In the genomic region with DNA sequence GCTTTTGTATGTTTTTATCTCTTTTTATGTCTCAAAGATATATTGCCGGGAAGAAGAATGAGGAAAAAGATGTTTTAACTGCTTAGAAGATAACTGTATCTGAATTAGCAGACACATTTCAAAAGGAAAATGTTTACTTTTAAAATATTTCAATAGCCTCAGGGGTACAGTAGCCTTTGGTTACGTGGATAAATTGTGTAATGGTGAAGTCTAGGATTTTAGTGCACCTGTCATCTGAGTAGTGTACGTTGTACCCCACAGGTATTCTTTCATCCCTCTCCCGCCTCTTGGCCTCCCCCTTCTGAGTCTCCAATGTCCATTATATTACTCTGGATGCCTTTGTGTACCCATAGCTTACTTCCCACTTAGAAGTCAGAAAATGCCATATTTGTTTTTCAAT, we compare ENCODE assay signal across 28 cellular contexts.
"Had no signal": no experiment of that assay in that cellular context is flagged by ENCODE, and none has a peak within 500 bp of the region (broad histone marks: within the 10 kb centered on the region; RNA-seq: fewer than 3 reads in every experiment).

No MANE protein-coding gene starts in this region.

- H3K36me3 Mint-ChIP-seq: activated CD4-positive, alpha-beta memory T cell treated with anti-CD3 and anti-CD28 coated beads for 36 hours; activated naive CD4-positive, alpha-beta T cell treated with anti-CD3 and anti-CD28 coated beads, Interleukin-2, amount 10 ng/mL, durations not matched to agents 7 days and 5 days; activated naive CD4-positive, alpha-beta T cell treated with anti-CD3 and anti-CD28 coated beads, Interleukin-2, amount 50 U/mL, for 72 hours; activated naive CD8-positive, alpha-beta T cell treated with anti-CD3 and anti-CD28 coated beads, Interleukin-2, amount 10 ng/mL, durations not matched to agents 7 days and 5 days had no signal

- H3K27me3 ChIP-seq: ascending aorta, breast epithelium, cardiac muscle cell, dorsolateral prefrontal cortex had no signal

- H3K36me3 ChIP-seq: ascending aorta, breast epithelium, cardiac muscle cell had no signal

- H3K9me3 ChIP-seq: breast epithelium had no signal

- H3K4me3 ChIP-seq: ascending aorta, breast epithelium, cardiac muscle cell, coronary artery, dorsolateral prefrontal cortex had no signal

- H3K27ac Mint-ChIP-seq: activated CD4-positive, alpha-beta memory T cell treated with anti-CD3 and anti-CD28 coated beads for 36 hours; activated CD4-positive, alpha-beta T cell treated with anti-CD3 and anti-CD28 coated beads for 36 hours; activated CD4-positive, alpha-beta T cell treated with anti-CD3 and anti-CD28 coated beads, Interleukin-2, amount 10 ng/mL, durations not matched to agents 24 days and 14 days; activated naive CD4-positive, alpha-beta T cell treated with anti-CD3 and anti-CD28 coated beads, Interleukin-2, amount 10 ng/mL, durations not matched to agents 7 days and 5 days; activated naive CD4-positive, alpha-beta T cell treated with anti-CD3 and anti-CD28 coated beads, Interleukin-2, amount 50 U/mL, for 72 hours; activated naive CD8-positive, alpha-beta T cell treated with anti-CD3 and anti-CD28 coated beads, Interleukin-2, amount 10 ng/mL, durations not matched to agents 7 days and 5 days; activated T-cell treated with anti-CD3 and anti-CD28 coated beads, Interleukin-2, amount 50 U/mL, for 24 hours; activated T-cell treated with anti-CD3 and anti-CD28 coated beads, Interleukin-2, amount 50 U/mL, for 72 hours; brain; dendritic cell treated with granulocyte-macrophage colony-stimulating factor and Interleukin-4, amounts not matched to agents 40 ng/mL and 50 ng/mL, for 4 days; endodermal cell; T-helper 17 cell; T-helper 2 cell treated with Interferon-gamma antibody and Interleukin-4, amounts not matched to agents 5 μg/mL and 100 μg/mL, for 36 hours had no signal

- DNase-seq: activated CD4-positive, alpha-beta memory T cell treated with anti-CD3 and anti-CD28 coated beads for 36 hours; activated CD4-positive, alpha-beta T cell treated with anti-CD3 and anti-CD28 coated beads for 36 hours; activated CD4-positive, alpha-beta T cell treated with anti-CD3 and anti-CD28 coated beads, Interleukin-2, amount 10 ng/mL, durations not matched to agents 24 days and 14 days; activated CD4-positive, CD25-positive, alpha-beta regulatory T cell; activated CD4-positive, CD25-positive, alpha-beta regulatory T cell treated with anti-CD3 and anti-CD28 coated beads, Interleukin-2, amount 50 U/mL, for 72 hours; activated CD8-positive, alpha-beta memory T cell treated with anti-CD3 and anti-CD28 coated beads, Interleukin-2, amount 50 U/mL, for 48 hours; activated gamma-delta T cell; activated naive CD4-positive, alpha-beta T cell; activated naive CD4-positive, alpha-beta T cell treated with anti-CD3 and anti-CD28 coated beads, Interleukin-2, amount 10 ng/mL, durations not matched to agents 7 days and 5 days; activated naive CD8-positive, alpha-beta T cell treated with anti-CD3 and anti-CD28 coated beads, Interleukin-2, amount 10 ng/mL, durations not matched to agents 7 days and 5 days; activated T-cell treated with anti-CD3 and anti-CD28 coated beads for 4 hours; activated T-cell treated with anti-CD3 and anti-CD28 coated beads, Interleukin-2, amount 50 U/mL, for 24 hours; activated T-cell treated with anti-CD3 and anti-CD28 coated beads, Interleukin-2, amount 50 U/mL, for 72 hours; central memory CD4-positive, alpha-beta T cell; cerebellar nuclear complex; dorsolateral prefrontal cortex; effector memory CD4-positive, alpha-beta T cell; endodermal cell; foreskin fibroblast; T-helper 17 cell had no signal

- H3K9me3 Mint-ChIP-seq: activated CD4-positive, alpha-beta memory T cell treated with anti-CD3 and anti-CD28 coated beads for 36 hours; activated CD4-positive, alpha-beta T cell treated with anti-CD3 and anti-CD28 coated beads, Interleukin-2, amount 10 ng/mL, durations not matched to agents 24 days and 14 days; activated naive CD8-positive, alpha-beta T cell treated with anti-CD3 and anti-CD28 coated beads, Interleukin-2, amount 10 ng/mL, durations not matched to agents 7 days and 5 days; activated T-cell treated with anti-CD3 and anti-CD28 coated beads, Interleukin-2, amount 50 U/mL, for 24 hours; dendritic cell treated with granulocyte-macrophage colony-stimulating factor and Interleukin-4, amounts not matched to agents 40 ng/mL and 50 ng/mL, for 4 days; endodermal cell; T-helper 2 cell treated with Interferon-gamma antibody and Interleukin-4, amounts not matched to agents 5 μg/mL and 100 μg/mL, for 36 hours had no signal

- H3K4me1 Mint-ChIP-seq: activated CD4-positive, alpha-beta T cell treated with anti-CD3 and anti-CD28 coated beads for 36 hours; activated CD4-positive, alpha-beta T cell treated with anti-CD3 and anti-CD28 coated beads, Interleukin-2, amount 10 ng/mL, durations not matched to agents 24 days and 14 days; activated naive CD4-positive, alpha-beta T cell treated with anti-CD3 and anti-CD28 coated beads, Interleukin-2, amount 10 ng/mL, durations not matched to agents 7 days and 5 days; activated naive CD8-positive, alpha-beta T cell treated with anti-CD3 and anti-CD28 coated beads, Interleukin-2, amount 10 ng/mL, durations not matched to agents 7 days and 5 days; T-helper 17 cell had no signal

- H3K27me3 Mint-ChIP-seq: activated CD4-positive, alpha-beta memory T cell treated with anti-CD3 and anti-CD28 coated beads for 36 hours; activated CD4-positive, alpha-beta T cell treated with anti-CD3 and anti-CD28 coated beads for 36 hours; activated CD4-positive, alpha-beta T cell treated with anti-CD3 and anti-CD28 coated beads, Interleukin-2, amount 10 ng/mL, durations not matched to agents 24 days and 14 days; activated naive CD4-positive, alpha-beta T cell treated with anti-CD3 and anti-CD28 coated beads, Interleukin-2, amount 10 ng/mL, durations not matched to agents 7 days and 5 days; activated naive CD8-positive, alpha-beta T cell treated with anti-CD3 and anti-CD28 coated beads, Interleukin-2, amount 10 ng/mL, durations not matched to agents 7 days and 5 days; activated T-cell treated with anti-CD3 and anti-CD28 coated beads, Interleukin-2, amount 50 U/mL, for 24 hours; brain; dendritic cell treated with granulocyte-macrophage colony-stimulating factor and Interleukin-4, amounts not matched to agents 40 ng/mL and 50 ng/mL, for 4 days; T-helper 17 cell had no signal

- H3K4me1 ChIP-seq: ascending aorta, breast epithelium had no signal

- H3K4me3 Mint-ChIP-seq: activated CD4-positive, alpha-beta memory T cell treated with anti-CD3 and anti-CD28 coated beads for 36 hours; activated CD4-positive, alpha-beta T cell treated with anti-CD3 and anti-CD28 coated beads for 36 hours; activated CD4-positive, alpha-beta T cell treated with anti-CD3 and anti-CD28 coated beads, Interleukin-2, amount 10 ng/mL, durations not matched to agents 24 days and 14 days; activated naive CD4-positive, alpha-beta T cell treated with anti-CD3 and anti-CD28 coated beads, Interleukin-2, amount 10 ng/mL, durations not matched to agents 7 days and 5 days; activated naive CD8-positive, alpha-beta T cell treated with anti-CD3 and anti-CD28 coated beads, Interleukin-2, amount 10 ng/mL, durations not matched to agents 7 days and 5 days; activated T-cell treated with anti-CD3 and anti-CD28 coated beads, Interleukin-2, amount 50 U/mL, for 24 hours; activated T-cell treated with anti-CD3 and anti-CD28 coated beads, Interleukin-2, amount 50 U/mL, for 72 hours; brain; dendritic cell treated with granulocyte-macrophage colony-stimulating factor and Interleukin-4, amounts not matched to agents 40 ng/mL and 50 ng/mL, for 4 days; endodermal cell; T-helper 17 cell; T-helper 2 cell treated with Interferon-gamma antibody and Interleukin-4, amounts not matched to agents 5 μg/mL and 100 μg/mL, for 36 hours had no signal
